ENCODE assay signal across 12 cellular contexts in genomic region chr14:21902561-21903199, GRCh38.
DNase-seq lines count a peak whose midpoint lies in the region; ATAC-seq, FAIRE-seq and TF ChIP-seq lines count a peak whose summit lies in the region.
"Had no signal": no experiment of that assay in that cellular context is flagged by ENCODE, and none has a peak within 500 bp of the region (broad histone marks: within the 10 kb centered on the region; RNA-seq: fewer than 3 reads in every experiment).

No MANE protein-coding gene starts in this region.

- H3K4me1 ChIP-seq in kidney (ENCODE audit: control insufficient read depth in 1 of 2, insufficient read depth in 1 of 2, low read depth in 1 of 2, low read length in 2 of 2): no peaks in the 10 kb centered on the region
- H3K4me1 ChIP-seq: Caco-2, lower lobe of right lung had no signal

- H3K27ac ChIP-seq in 22Rv1 (no peak overlapping the region), kidney (ENCODE audit: low read depth in 2 of 2, low read length in 2 of 2) (no peak overlapping the region)
- H3K27ac ChIP-seq: lower lobe of right lung had no signal

- BruUV-seq in Calu3 (replicated peaks; lab: Mats Ljungman, UMichigan): no TSS peak

- CTCF ChIA-PET in activated CD4-positive, alpha-beta memory T cell treated with anti-CD3 and anti-CD28 coated beads for 36 hours (lab: Charles Lee): interaction anchor here (0.6 to 1.3 kb wide), 4 partner anchors 10 to 51 kb away, joined by 3 to 18 read pairs (median 4); no protein-coding TSS in a partner anchor
- CTCF ChIA-PET in Calu3 (lab: Charles Lee): no interaction called here

- POLR2A ChIA-PET in activated CD4-positive, alpha-beta memory T cell treated with anti-CD3 and anti-CD28 coated beads for 36 hours (lab: Charles Lee): no interaction called here

- ATAC-seq in GM19463 (IDR thresholded peaks at IDR 0.05; ENCODE audit: unreplicated experiment): peak; percentile 47
- ATAC-seq: lower lobe of right lung had no signal

- H3K36me3 Mint-ChIP-seq in activated CD4-positive, alpha-beta memory T cell treated with anti-CD3 and anti-CD28 coated beads for 36 hours: no peaks in the 10 kb centered on the region
- H3K36me3 Mint-ChIP-seq in Calu3 (ENCODE audit: insufficient read depth, unreplicated experiment): no peaks in the 10 kb centered on the region

- no peak overlapping the region for H3K4me3 ChIP-seq in kidney (ENCODE audit: low read length in 2 of 2)
- H3K4me3 ChIP-seq: lower lobe of right lung had no signal

- no peaks in the 10 kb centered on the region for H3K36me3 ChIP-seq in kidney (ENCODE audit: control insufficient read depth in 1 of 2, insufficient read depth in 2 of 2, low read length in 2 of 2)
- H3K36me3 ChIP-seq: lower lobe of right lung had no signal

- TF ChIP-seq CTCF in 22Rv1 (IDR thresholded peaks at IDR 0.05) (peak; percentile 73), Calu3 (IDR thresholded peaks at IDR 0.05; ENCODE audit: unreplicated experiment) (no peak), kidney (IDR thresholded peaks at IDR 0.05; ENCODE audit: borderline replicate concordance, extremely low read depth, insufficient read depth) (no peak)

- H3K4me1 Mint-ChIP-seq in activated CD4-positive, alpha-beta memory T cell treated with anti-CD3 and anti-CD28 coated beads for 36 hours (ENCODE audit: low read depth): peaks cover 14% of the 10 kb centered on the region
- H3K4me1 Mint-ChIP-seq in Calu3 (ENCODE audit: low read depth, unreplicated experiment): no peaks in the 10 kb centered on the region

- no peaks in the 10 kb centered on the region for H3K9me3 ChIP-seq in kidney (ENCODE audit: control insufficient read depth in 1 of 2, low read length in 2 of 2)
- H3K9me3 ChIP-seq: Caco-2, lower lobe of right lung had no signal

- H3K9me3 Mint-ChIP-seq in activated CD4-positive, alpha-beta memory T cell treated with anti-CD3 and anti-CD28 coated beads for 36 hours: no peaks in the 10 kb centered on the region
- peaks cover 6% of the 10 kb centered on the region for H3K9me3 Mint-ChIP-seq in Calu3 (ENCODE audit: low read depth, unreplicated experiment)

- FAIRE-seq in kidney (lab: Jason Lieb, UNC): no peak

- intact Hi-C loops in activated CD4-positive, alpha-beta memory T cell treated with anti-CD3 and anti-CD28 coated beads for 36 hours (cut with micrococcal nuclease): no loop called here
- intact Hi-C loops in head of caudate nucleus (cut with DNase I) (no loop called here), Calu3 (cut with micrococcal nuclease; ENCODE audit: unreplicated experiment) (no loop called here), kidney (cut with DNase I) (no loop called here)

- H3K9ac ChIP-seq in kidney (ENCODE audit: low read length in 2 of 2): no peak overlapping the region

- peak; percentile 61 for DNase-seq in activated CD4-positive, alpha-beta memory T cell treated with anti-CD3 and anti-CD28 coated beads for 36 hours
- DNase-seq in head of caudate nucleus: peak in 33 of 42 donors; percentile 9 to 75 (median 43)
- DNase-seq in SHP77 treated with DMSO at 0.1 percent for 48 hours (lab: John Stamatoyannopoulos, UW): no peak
- no peak for DNase-seq in Calu3
- DNase-seq in NCI-H748 (lab: John Stamatoyannopoulos, UW; ENCODE audit: unreplicated experiment): no peak
- DNase-seq in kidney: no peak
- DNase-seq: aorta, Caco-2, HCEC 1CT, lower lobe of right lung had no signal

- peak overlapping the region; percentile 67 for H3K27ac Mint-ChIP-seq in activated CD4-positive, alpha-beta memory T cell treated with anti-CD3 and anti-CD28 coated beads for 36 hours
- H3K27ac Mint-ChIP-seq in Calu3 (ENCODE audit: unreplicated experiment): no peak overlapping the region

- no peaks in the 10 kb centered on the region for H3K27me3 Mint-ChIP-seq in activated CD4-positive, alpha-beta memory T cell treated with anti-CD3 and anti-CD28 coated beads for 36 hours
- H3K27me3 Mint-ChIP-seq in Calu3 (ENCODE audit: unreplicated experiment): peaks cover 11% of the 10 kb centered on the region

- peak overlapping the region; percentile 71 for H3K4me3 Mint-ChIP-seq in activated CD4-positive, alpha-beta memory T cell treated with anti-CD3 and anti-CD28 coated beads for 36 hours
- H3K4me3 Mint-ChIP-seq in Calu3 (ENCODE audit: low read depth, unreplicated experiment): no peak overlapping the region

Comparison
In these comparisons a context has a peak if more than half of its experiments do, and no peak if none do; other contexts are left out.
1. DNase-seq: peak in activated CD4-positive, alpha-beta memory T cell treated with anti-CD3 and anti-CD28 coated beads for 36 hours (single experiment) and head of caudate nucleus (33 of 42); none in SHP77 treated with DMSO at 0.1 percent for 48 hours (single experiment), Calu3 (single experiment), NCI-H748 (single experiment) and kidney (single experiment).